In the genomic region with DNA sequence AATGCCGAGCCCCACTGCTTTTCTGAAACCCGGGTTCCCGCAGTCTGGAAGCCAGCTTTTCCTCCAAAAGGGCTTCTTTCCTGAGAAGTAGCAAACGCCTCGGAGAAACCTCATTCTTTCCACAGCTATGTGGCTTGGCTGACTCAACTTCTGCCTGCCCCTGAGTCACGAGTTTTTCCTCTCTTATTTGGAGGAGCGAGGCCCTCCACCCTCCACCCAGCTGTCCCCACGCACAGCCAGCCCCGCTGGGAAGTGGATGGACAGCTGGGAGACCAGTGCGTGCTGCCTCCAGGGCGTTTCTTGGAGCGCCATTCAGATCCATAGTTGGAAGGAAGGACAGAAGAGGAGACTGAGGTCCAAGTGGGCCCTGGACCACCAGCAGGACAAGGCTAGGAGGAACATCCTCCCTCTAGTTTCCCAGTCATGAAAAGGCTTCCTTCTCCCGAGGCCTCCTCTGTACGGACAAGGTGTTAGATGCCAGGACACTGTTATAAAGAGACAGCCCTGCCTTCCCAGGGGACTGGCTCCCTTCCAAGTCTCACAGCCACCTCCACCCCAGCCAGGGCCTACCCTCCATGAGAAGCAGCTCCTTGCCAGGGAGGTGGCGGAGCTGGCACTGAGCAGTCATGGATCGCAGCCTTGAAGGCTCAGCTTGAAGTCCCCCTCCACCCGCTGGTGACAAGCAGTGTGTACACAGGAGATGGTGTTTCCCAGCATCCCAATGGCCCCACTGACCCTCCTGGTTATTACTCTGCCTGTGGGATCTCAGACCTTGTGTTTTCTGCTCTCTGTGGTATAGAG, we compare ENCODE assay signal across 8 cellular contexts. TPM values are rescaled to one million over a fixed set of nuclear protein-coding genes. Genes with fewer than 3 reads are reported as not detected.
A peak's percentile ranks its signal among the peaks of the same experiment; 100 is the strongest.
DNase-seq lines count a peak whose midpoint lies in the region; ATAC-seq and TF ChIP-seq lines count a peak whose summit lies in the region.

No MANE protein-coding gene starts in this region.

- WGBS in esophagus squamous epithelium, 2 donors, result 17 to 35% methylated on average over 8 to 9 of the region's 17 CpGs
- 23 to 27% (median 25%) methylated on average over 17 of the region's 17 CpGs for WGBS in ovary, 3 donors

- H3K9me3 Mint-ChIP-seq in natural killer cell treated with Interleukin-12 subunit alpha and Interleukin-12 subunit beta and Interleukin-15 and Interleukin-18, amount 100 ng/mL, for 72 hours, result no peaks in the 10 kb centered on the region

- no peak for TF ChIP-seq CTCF in esophagus squamous epithelium (IDR thresholded peaks at IDR 0.05)
- TF ChIP-seq CTCF in ovary (IDR thresholded peaks at IDR 0.05), result no peak

- in situ Hi-C loops in SK-MEL-5 (cut with HindIII; ENCODE audit: low pct_unique_long_range_greater_than_20kb, low sequenced_read_pairs), result no loop called here

- peaks cover 14 to 16% of the 10 kb centered on the region in 2 donors for H3K4me1 Mint-ChIP-seq in natural killer cell treated with Interleukin-12 subunit alpha and Interleukin-12 subunit beta and Interleukin-15 and Interleukin-18, amount 100 ng/mL, for 72 hours (ENCODE audit: low read depth in 2 of 2)

- ATAC-seq in GM21423 (IDR thresholded peaks at IDR 0.05; ENCODE audit: unreplicated experiment) (no peak), HG02885 (IDR thresholded peaks at IDR 0.05; ENCODE audit: poor library complexity, unreplicated experiment) (no peak)
- ATAC-seq in natural killer cell treated with Interleukin-12 subunit alpha and Interleukin-12 subunit beta and Interleukin-15 and Interleukin-18, amount 100 ng/mL, for 72 hours, result no peak

- DNase-seq in H4 (ENCODE audit: low spot score), result peak; percentile 72
- peak; percentile 33 for DNase-seq in SK-MEL-5 (ENCODE audit: low read depth, low spot score)
- no peak for DNase-seq in esophagus squamous epithelium (lab: John Stamatoyannopoulos, UW)
- DNase-seq in ovary, result peak; percentile 72 to 82 (median 75)
- no peak for DNase-seq in natural killer cell treated with Interleukin-12 subunit alpha and Interleukin-12 subunit beta and Interleukin-15 and Interleukin-18, amount 100 ng/mL, for 72 hours (ENCODE audit: low spot score)
- no peak for DNase-seq in NCI-H2107 treated with DMSO at 0.1 percent for 48 hours (lab: John Stamatoyannopoulos, UW; ENCODE audit: unreplicated experiment)

- no peak for TF ChIP-seq EP300 in ovary (IDR thresholded peaks at IDR 0.05)

- H3K27me3 ChIP-seq in esophagus squamous epithelium (no peaks in the 10 kb centered on the region), ovary (no peaks in the 10 kb centered on the region)

- intact Hi-C loops in esophagus squamous epithelium (cut with DNase I), result no loop called here
- intact Hi-C loops in ovary (cut with DNase I), result loop anchor here in 3 of 4 donors (5.0 to 10.0 kb wide), 3 partner anchors 48 to 58 kb away; partner anchors contain the start of gene POP4 (in 2 of the 3)

- H3K9me3 ChIP-seq in esophagus squamous epithelium (no peaks in the 10 kb centered on the region), ovary (no peaks in the 10 kb centered on the region)

- peak overlapping the region in 1 of 4 donors; percentile 19 for H3K4me3 ChIP-seq in esophagus squamous epithelium
- H3K4me3 ChIP-seq in ovary, result no peak overlapping the region

- TF ChIP-seq POLR2A in esophagus squamous epithelium (IDR thresholded peaks at IDR 0.05) (peak in 2 of 4 donors; percentile 12 to 45), ovary (IDR thresholded peaks at IDR 0.05) (no peak)

- no peaks in the 10 kb centered on the region for H3K27me3 Mint-ChIP-seq in natural killer cell treated with Interleukin-12 subunit alpha and Interleukin-12 subunit beta and Interleukin-15 and Interleukin-18, amount 100 ng/mL, for 72 hours

- no peaks in the 10 kb centered on the region for H3K36me3 Mint-ChIP-seq in natural killer cell treated with Interleukin-12 subunit alpha and Interleukin-12 subunit beta and Interleukin-15 and Interleukin-18, amount 100 ng/mL, for 72 hours

- H3K27ac ChIP-seq in esophagus squamous epithelium (peak overlapping the region; percentile 84 to 93 (median 89)), ovary (peak overlapping the region; percentile 12 to 86)

- no peak overlapping the region for H3K4me3 Mint-ChIP-seq in natural killer cell treated with Interleukin-12 subunit alpha and Interleukin-12 subunit beta and Interleukin-15 and Interleukin-18, amount 100 ng/mL, for 72 hours

- no peak overlapping the region for H3K27ac Mint-ChIP-seq in natural killer cell treated with Interleukin-12 subunit alpha and Interleukin-12 subunit beta and Interleukin-15 and Interleukin-18, amount 100 ng/mL, for 72 hours

- no peaks in the 10 kb centered on the region for H3K36me3 ChIP-seq in esophagus squamous epithelium
- no peaks in the 10 kb centered on the region for H3K36me3 ChIP-seq in ovary

- H3K4me1 ChIP-seq in esophagus squamous epithelium, result peaks cover 36 to 71% (median 40%) of the 10 kb centered on the region in 3 donors
- H3K4me1 ChIP-seq in ovary (ENCODE audit: insufficient read depth), result peaks cover 14% of the 10 kb centered on the region

RNA-seq across cellular contexts. Expression of gene PLEKHF1, which starts 2.5 kb away (rescaled TPM):
- total RNA-seq in H4 (2014; rRNA removed; shearing (Covaris generic)), result 9.2 and 9.9 TPM in 2 replicates
- 12.6 and 13.9 TPM in 2 replicates for total RNA-seq in SK-MEL-5 (2014; rRNA removed; shearing (Covaris generic))
- 27.3 and 27.5 TPM in 2 replicates for polyA plus RNA-seq in SK-MEL-5 (2015; cell fraction: cytosol; rRNA removed)
- 17.7 and 28.5 TPM in 2 replicates for polyA plus RNA-seq in SK-MEL-5 (2015; cell fraction: nucleus; rRNA removed)
- 10 to 100 TPM in 3 of 4 donors, 1 to 10 TPM in 1; 4.3 to 20.8 (median 17.1) TPM for total RNA-seq in esophagus squamous epithelium
- total RNA-seq in ovary, result 10 to 100 TPM in 6 of 7 donors, 1 to 10 TPM in 1; 9.3 to 19.1 (median 13.8) TPM
- 10 to 100 TPM in 1 of 2 donors, under 1 TPM in 1; 0.92 to 12.5 TPM for polyA plus RNA-seq in ovary
- 10 to 100 TPM; 15.6 to 17.7 TPM for total RNA-seq in natural killer cell treated with Interleukin-12 subunit alpha and Interleukin-12 subunit beta and Interleukin-15 and Interleukin-18, amount 100 ng/mL, for 72 hours

RNA-seq across cellular contexts. Expression of gene C19orf12, which starts 52.3 kb away (rescaled TPM):
- total RNA-seq in H4 (2014; rRNA removed; shearing (Covaris generic)), result 28.4 and 31.7 TPM in 2 replicates
- 54.7 and 60.3 TPM in 2 replicates for total RNA-seq in SK-MEL-5 (2014; rRNA removed; shearing (Covaris generic))
- 45.2 and 72.6 TPM in 2 replicates for polyA plus RNA-seq in SK-MEL-5 (2015; cell fraction: cytosol; rRNA removed)
- polyA plus RNA-seq in SK-MEL-5 (2015; cell fraction: nucleus; rRNA removed), result 29.7 and 57.9 TPM in 2 replicates
- total RNA-seq in esophagus squamous epithelium, result 10 to 100 TPM; 11.2 to 21.6 (median 18.3) TPM
- total RNA-seq in ovary, result 10 to 100 TPM; 23.4 to 33.6 (median 25.3) TPM
- polyA plus RNA-seq in ovary, result 10 to 100 TPM; 15.6 to 16.7 TPM
- 10 to 100 TPM; 44.8 to 50.8 TPM for total RNA-seq in natural killer cell treated with Interleukin-12 subunit alpha and Interleukin-12 subunit beta and Interleukin-15 and Interleukin-18, amount 100 ng/mL, for 72 hours

RNA-seq across cellular contexts. Expression of gene POP4, which starts 56.7 kb away (rescaled TPM):
- total RNA-seq in H4 (2014; rRNA removed; shearing (Covaris generic)), result 104 and 116 TPM in 2 replicates
- total RNA-seq in SK-MEL-5 (2014; rRNA removed; shearing (Covaris generic)), result 105 TPM in 2 replicates
- 59.5 and 71.9 TPM in 2 replicates for polyA plus RNA-seq in SK-MEL-5 (2015; cell fraction: cytosol; rRNA removed)
- polyA plus RNA-seq in SK-MEL-5 (2015; cell fraction: nucleus; rRNA removed), result 153 and 215 TPM in 2 replicates
- total RNA-seq in esophagus squamous epithelium, result 10 to 100 TPM; 46.3 to 56.5 (median 54.8) TPM
- total RNA-seq in ovary, result 10 to 100 TPM; 32.9 to 47.8 (median 36.5) TPM
- 10 to 100 TPM; 42.1 to 92.9 TPM for polyA plus RNA-seq in ovary
- total RNA-seq in natural killer cell treated with Interleukin-12 subunit alpha and Interleukin-12 subunit beta and Interleukin-15 and Interleukin-18, amount 100 ng/mL, for 72 hours, result 100 to 1,000 TPM in 1 of 2 donors, 10 to 100 TPM in 1; 94.3 to 108 TPM

Comparison
In these comparisons a context has a peak if more than half of its experiments do, and no peak if none do; other contexts are left out.
1. DNase-seq: peak in H4 (single experiment), SK-MEL-5 (single experiment) and ovary (5 of 5); none in esophagus squamous epithelium (single experiment), natural killer cell treated with Interleukin-12 subunit alpha and Interleukin-12 subunit beta and Interleukin-15 and Interleukin-18, amount 100 ng/mL, for 72 hours (single experiment) and NCI-H2107 treated with DMSO at 0.1 percent for 48 hours (single experiment).